22 cellular contexts compared by ENCODE assay signal in the genomic region with DNA sequence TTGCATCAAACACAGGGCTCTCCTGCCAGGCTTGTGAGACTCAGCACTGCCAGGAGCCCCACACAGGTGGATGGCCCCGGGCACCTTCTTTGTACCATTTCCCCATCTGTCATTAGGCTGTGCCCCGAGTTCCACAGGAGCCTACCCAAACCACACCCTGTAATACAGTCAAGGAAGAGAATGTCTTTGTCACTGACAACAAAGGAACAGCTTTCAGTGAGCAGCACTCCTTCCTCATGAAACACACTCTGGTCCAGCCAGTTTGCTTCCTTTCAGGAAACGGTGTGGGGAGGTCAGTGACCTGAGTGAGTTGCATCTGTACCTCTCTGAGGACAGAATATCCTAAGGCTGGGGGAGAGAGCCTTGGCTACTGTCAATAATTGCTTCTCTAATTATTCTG. TPM values are rescaled to one million over a fixed set of nuclear protein-coding genes. Genes with fewer than 3 reads are reported as not detected.
DNase-seq lines count a peak whose midpoint lies in the region; ATAC-seq and TF ChIP-seq lines count a peak whose summit lies in the region.
"Had no signal": no experiment of that assay in that cellular context is flagged by ENCODE, and none has a peak within 500 bp of the region (broad histone marks: within the 10 kb centered on the region; RNA-seq: fewer than 3 reads in every experiment).

No MANE protein-coding gene starts in this region.

- H3K27me3 ChIP-seq in esophagus (ENCODE audit: control insufficient read depth in 1 of 2, insufficient read depth in 2 of 2, low read length in 2 of 2), result no peaks in the 10 kb centered on the region
- no peaks in the 10 kb centered on the region for H3K27me3 ChIP-seq in lower lobe of right lung (ENCODE audit: low read depth)
- H3K27me3 ChIP-seq: body of pancreas, upper lobe of left lung had no signal

- 23 to 39% methylated on average over 3 of the region's 3 CpGs for WGBS in esophagus, 2 donors

- TF ChIP-seq CTCF in lower lobe of right lung (IDR thresholded peaks at IDR 0.05), result no peak

- intact Hi-C loops in lower lobe of right lung (cut with DNase I), result no loop called here

- H3K4me1 ChIP-seq in esophagus (ENCODE audit: control insufficient read depth in 2 of 2, insufficient read depth in 2 of 2, low read length in 1 of 2) (peaks cover 0 to 3% of the 10 kb centered on the region in 2 donors), lower lobe of right lung (no peaks in the 10 kb centered on the region)

- ATAC-seq in lower lobe of right lung (no peak), SK-N-SH treated with all-trans-retinoic acid at 6 μM for 48 hours (no peak)
- ATAC-seq: body of pancreas; GM12878; naive thymus-derived CD4-positive, alpha-beta T cell; stimulated activated naive CD8-positive, alpha-beta T cell treated with anti-CD3 and anti-CD28 coated beads, Interleukin-15, amount 100 ng/mL, for 72 hours had no signal

- peak; percentile 30 for DNase-seq in SIG-M5 treated with dmso at 0.1 percent for 504 hours (lab: John Stamatoyannopoulos, UW; ENCODE audit: unreplicated experiment)
- DNase-seq in SIG-M5 (lab: John Stamatoyannopoulos, UW), result no peak
- peak; percentile 85 for DNase-seq in NCI-H69 (lab: John Stamatoyannopoulos, UW)
- peak; percentile 44 for DNase-seq in pulmonary artery endothelial cell (ENCODE audit: low read depth, low spot score)
- no peak for DNase-seq in lower lobe of right lung
- DNase-seq in activated CD4-positive, CD25-positive, alpha-beta regulatory T cell (lab: John Stamatoyannopoulos, UW), result no peak
- DNase-seq: activated CD4-positive, alpha-beta memory T cell treated with anti-CD3 and anti-CD28 coated beads, Interleukin-2, amount 10 ng/mL, durations not matched to agents 7 days and 5 days; activated effector memory CD4-positive, alpha-beta T cell treated with Interleukin-2 at 50 U/mL for 16 hours; AML-193; body of pancreas; DMS79; mesendoderm; naive thymus-derived CD4-positive, alpha-beta T cell; NCI-H524; RPMI8226; stimulated activated naive CD8-positive, alpha-beta T cell treated with anti-CD3 and anti-CD28 coated beads, Interleukin-15, amount 100 ng/mL, for 72 hours; T-helper 9 cell; upper lobe of left lung had no signal

- H3K9me3 ChIP-seq in esophagus (ENCODE audit: control insufficient read depth in 2 of 2, insufficient read depth in 1 of 2, low read depth in 1 of 2, low read length in 1 of 2) (no peaks in the 10 kb centered on the region), lower lobe of right lung (no peaks in the 10 kb centered on the region)
- H3K9me3 ChIP-seq: body of pancreas, upper lobe of left lung had no signal

- no peak overlapping the region for H3K4me3 ChIP-seq in esophagus (ENCODE audit: low read depth in 1 of 2, low read length in 2 of 2)
- no peak overlapping the region for H3K4me3 ChIP-seq in lower lobe of right lung
- H3K4me3 ChIP-seq: body of pancreas, coronary artery, GM12878, upper lobe of left lung had no signal

- H3K36me3 ChIP-seq in esophagus (ENCODE audit: control insufficient read depth in 2 of 2, insufficient read depth in 2 of 2, low read length in 1 of 2), result peaks cover 0 to 4% of the 10 kb centered on the region in 2 donors
- H3K36me3 ChIP-seq in lower lobe of right lung, result no peaks in the 10 kb centered on the region
- H3K36me3 ChIP-seq: upper lobe of left lung had no signal

- H3K27ac ChIP-seq in esophagus (ENCODE audit: low read depth in 2 of 2, low read length in 1 of 2) (peak overlapping the region; percentile 29 to 69), lower lobe of right lung (no peak overlapping the region)
- H3K27ac ChIP-seq: body of pancreas, coronary artery, upper lobe of left lung had no signal

TF ChIP-seq in SK-N-SH treated with all-trans-retinoic acid at 6 μM for 48 hours, 23 proteins besides CTCF, POLR2A, EP300 and RAD21 (continues in another document):
- TF ChIP-seq ARNTL (CRISPR knock-in tag; IDR thresholded peaks at IDR 0.05; ENCODE audit: borderline replicate concordance, low read depth), result no peak
- TF ChIP-seq ZC3H10 (CRISPR knock-in tag; IDR thresholded peaks at IDR 0.05), result no peak
- no peak for TF ChIP-seq GLIS3 (CRISPR knock-in tag; IDR thresholded peaks at IDR 0.05)
- TF ChIP-seq, protein P1, sequence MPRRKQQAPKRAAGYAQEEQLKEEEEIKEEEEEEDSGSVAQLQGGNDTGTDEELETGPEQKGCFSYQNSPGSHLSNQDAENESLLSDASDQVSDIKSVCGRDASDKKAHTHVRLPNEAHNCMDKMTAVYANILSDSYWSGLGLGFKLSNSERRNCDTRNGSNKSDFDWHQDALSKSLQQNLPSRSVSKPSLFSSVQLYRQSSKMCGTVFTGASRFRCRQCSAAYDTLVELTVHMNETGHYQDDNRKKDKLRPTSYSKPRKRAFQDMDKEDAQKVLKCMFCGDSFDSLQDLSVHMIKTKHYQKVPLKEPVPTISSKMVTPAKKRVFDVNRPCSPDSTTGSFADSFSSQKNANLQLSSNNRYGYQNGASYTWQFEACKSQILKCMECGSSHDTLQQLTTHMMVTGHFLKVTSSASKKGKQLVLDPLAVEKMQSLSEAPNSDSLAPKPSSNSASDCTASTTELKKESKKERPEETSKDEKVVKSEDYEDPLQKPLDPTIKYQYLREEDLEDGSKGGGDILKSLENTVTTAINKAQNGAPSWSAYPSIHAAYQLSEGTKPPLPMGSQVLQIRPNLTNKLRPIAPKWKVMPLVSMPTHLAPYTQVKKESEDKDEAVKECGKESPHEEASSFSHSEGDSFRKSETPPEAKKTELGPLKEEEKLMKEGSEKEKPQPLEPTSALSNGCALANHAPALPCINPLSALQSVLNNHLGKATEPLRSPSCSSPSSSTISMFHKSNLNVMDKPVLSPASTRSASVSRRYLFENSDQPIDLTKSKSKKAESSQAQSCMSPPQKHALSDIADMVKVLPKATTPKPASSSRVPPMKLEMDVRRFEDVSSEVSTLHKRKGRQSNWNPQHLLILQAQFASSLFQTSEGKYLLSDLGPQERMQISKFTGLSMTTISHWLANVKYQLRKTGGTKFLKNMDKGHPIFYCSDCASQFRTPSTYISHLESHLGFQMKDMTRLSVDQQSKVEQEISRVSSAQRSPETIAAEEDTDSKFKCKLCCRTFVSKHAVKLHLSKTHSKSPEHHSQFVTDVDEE (CRISPR knock-in tag; IDR thresholded peaks at IDR 0.05), result no peak
- TF ChIP-seq ZFP3 (CRISPR knock-in tag; IDR thresholded peaks at IDR 0.05), result no peak
- TF ChIP-seq TCF4 (CRISPR knock-in tag; IDR thresholded peaks at IDR 0.05; ENCODE audit: borderline replicate concordance), result no peak
- TF ChIP-seq SNAI2 (CRISPR knock-in tag; IDR thresholded peaks at IDR 0.05), result no peak
- TF ChIP-seq, protein P2, sequence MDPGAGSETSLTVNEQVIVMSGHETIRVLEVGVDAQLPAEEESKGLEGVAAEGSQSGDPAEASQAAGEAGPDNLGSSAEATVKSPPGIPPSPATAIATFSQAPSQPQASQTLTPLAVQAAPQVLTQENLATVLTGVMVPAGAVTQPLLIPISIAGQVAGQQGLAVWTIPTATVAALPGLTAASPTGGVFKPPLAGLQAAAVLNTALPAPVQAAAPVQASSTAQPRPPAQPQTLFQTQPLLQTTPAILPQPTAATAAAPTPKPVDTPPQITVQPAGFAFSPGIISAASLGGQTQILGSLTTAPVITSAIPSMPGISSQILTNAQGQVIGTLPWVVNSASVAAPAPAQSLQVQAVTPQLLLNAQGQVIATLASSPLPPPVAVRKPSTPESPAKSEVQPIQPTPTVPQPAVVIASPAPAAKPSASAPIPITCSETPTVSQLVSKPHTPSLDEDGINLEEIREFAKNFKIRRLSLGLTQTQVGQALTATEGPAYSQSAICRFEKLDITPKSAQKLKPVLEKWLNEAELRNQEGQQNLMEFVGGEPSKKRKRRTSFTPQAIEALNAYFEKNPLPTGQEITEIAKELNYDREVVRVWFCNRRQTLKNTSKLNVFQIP (CRISPR knock-in tag; IDR thresholded peaks at IDR 0.05; ENCODE audit: borderline replicate concordance, low read depth), result no peak
- TF ChIP-seq PPARA (CRISPR knock-in tag; IDR thresholded peaks at IDR 0.05; ENCODE audit: borderline replicate concordance), result no peak
- TF ChIP-seq, protein P3, sequence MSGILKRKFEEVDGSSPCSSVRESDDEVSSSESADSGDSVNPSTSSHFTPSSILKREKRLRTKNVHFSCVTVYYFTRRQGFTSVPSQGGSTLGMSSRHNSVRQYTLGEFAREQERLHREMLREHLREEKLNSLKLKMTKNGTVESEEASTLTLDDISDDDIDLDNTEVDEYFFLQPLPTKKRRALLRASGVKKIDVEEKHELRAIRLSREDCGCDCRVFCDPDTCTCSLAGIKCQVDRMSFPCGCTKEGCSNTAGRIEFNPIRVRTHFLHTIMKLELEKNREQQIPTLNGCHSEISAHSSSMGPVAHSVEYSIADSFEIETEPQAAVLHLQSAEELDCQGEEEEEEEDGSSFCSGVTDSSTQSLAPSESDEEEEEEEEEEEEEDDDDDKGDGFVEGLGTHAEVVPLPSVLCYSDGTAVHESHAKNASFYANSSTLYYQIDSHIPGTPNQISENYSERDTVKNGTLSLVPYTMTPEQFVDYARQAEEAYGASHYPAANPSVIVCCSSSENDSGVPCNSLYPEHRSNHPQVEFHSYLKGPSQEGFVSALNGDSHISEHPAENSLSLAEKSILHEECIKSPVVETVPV (CRISPR knock-in tag; IDR thresholded peaks at IDR 0.05), result no peak
- no peak for TF ChIP-seq RARB (CRISPR knock-in tag; IDR thresholded peaks at IDR 0.05)
- no peak for TF ChIP-seq ZFP30 (CRISPR knock-in tag; IDR thresholded peaks at IDR 0.05)
- TF ChIP-seq, protein P4, sequence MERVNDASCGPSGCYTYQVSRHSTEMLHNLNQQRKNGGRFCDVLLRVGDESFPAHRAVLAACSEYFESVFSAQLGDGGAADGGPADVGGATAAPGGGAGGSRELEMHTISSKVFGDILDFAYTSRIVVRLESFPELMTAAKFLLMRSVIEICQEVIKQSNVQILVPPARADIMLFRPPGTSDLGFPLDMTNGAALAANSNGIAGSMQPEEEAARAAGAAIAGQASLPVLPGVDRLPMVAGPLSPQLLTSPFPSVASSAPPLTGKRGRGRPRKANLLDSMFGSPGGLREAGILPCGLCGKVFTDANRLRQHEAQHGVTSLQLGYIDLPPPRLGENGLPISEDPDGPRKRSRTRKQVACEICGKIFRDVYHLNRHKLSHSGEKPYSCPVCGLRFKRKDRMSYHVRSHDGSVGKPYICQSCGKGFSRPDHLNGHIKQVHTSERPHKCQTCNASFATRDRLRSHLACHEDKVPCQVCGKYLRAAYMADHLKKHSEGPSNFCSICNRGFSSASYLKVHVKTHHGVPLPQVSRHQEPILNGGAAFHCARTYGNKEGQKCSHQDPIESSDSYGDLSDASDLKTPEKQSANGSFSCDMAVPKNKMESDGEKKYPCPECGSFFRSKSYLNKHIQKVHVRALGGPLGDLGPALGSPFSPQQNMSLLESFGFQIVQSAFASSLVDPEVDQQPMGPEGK (CRISPR knock-in tag; IDR thresholded peaks at IDR 0.05; ENCODE audit: borderline replicate concordance), result no peak
- TF ChIP-seq ZNF8 (CRISPR knock-in tag; IDR thresholded peaks at IDR 0.05), result no peak
- no peak for TF ChIP-seq OSR1 (CRISPR knock-in tag; IDR thresholded peaks at IDR 0.05)
- TF ChIP-seq ESRRG (CRISPR knock-in tag; IDR thresholded peaks at IDR 0.05), result no peak
- no peak for TF ChIP-seq BACH2 (CRISPR knock-in tag; IDR thresholded peaks at IDR 0.05; ENCODE audit: borderline replicate concordance)
- TF ChIP-seq ZNF70 (CRISPR knock-in tag; IDR thresholded peaks at IDR 0.05), result no peak

RNA-seq across cellular contexts. Expression of a gene that starts 53.7 kb away (rescaled TPM):
- polyA plus RNA-seq in esophagus, result 10 to 100 TPM; 16.8 to 44.2 TPM
- total RNA-seq in pulmonary artery endothelial cell (2.6 and 6.1 TPM in 2 replicates), lower lobe of right lung (5.4 TPM)
- total RNA-seq: activated CD4-positive, alpha-beta memory T cell treated with anti-CD3 and anti-CD28 coated beads, Interleukin-2, amount 10 ng/mL, durations not matched to agents 7 days and 5 days; naive thymus-derived CD4-positive, alpha-beta T cell had no signal

Comparison
In these comparisons a context has a peak if more than half of its experiments do, and no peak if none do; other contexts are left out.
1. DNase-seq: peak in SIG-M5 treated with dmso at 0.1 percent for 504 hours (single experiment), NCI-H69 (single experiment) and pulmonary artery endothelial cell (single experiment); none in SIG-M5 (single experiment), lower lobe of right lung (single experiment) and activated CD4-positive, CD25-positive, alpha-beta regulatory T cell (0 of 4).